ENCODE assay signal across 2 cellular contexts in genomic region chr17:39903158-39903884, GRCh38.
A peak's percentile ranks its signal among the peaks of the same experiment; 100 is the strongest.
TF ChIP-seq lines count a peak whose summit lies in the region.

No MANE protein-coding gene starts in this region.

TF ChIP-seq in GM12878, 131 proteins besides CTCF, POLR2A, EP300 and RAD21:
- TF ChIP-seq SREBF2 (IDR thresholded peaks at IDR 0.05; ENCODE audit: low read length): no peak
- TF ChIP-seq EGR1 (IDR thresholded peaks at IDR 0.05; ENCODE audit: borderline replicate concordance in 1 of 2, low read depth in 2 of 2, low read length in 2 of 2): no peak
- peak; percentile 86 for TF ChIP-seq MEF2B (IDR thresholded peaks at IDR 0.05; ENCODE audit: partially characterized antibody, poor library complexity, severe bottlenecking)
- peak; percentile 55 for TF ChIP-seq IKZF1 (conservative IDR thresholded peaks at IDR 0.05)
- TF ChIP-seq IKZF2 (IDR thresholded peaks at IDR 0.05): peak; percentile 24 to 38; a peak in 3 of 4 replicates
- peak; percentile 21; the same call in 1 of the 2 replicates for TF ChIP-seq RUNX3 (IDR thresholded peaks at IDR 0.05; ENCODE audit: low read length)
- TF ChIP-seq MXI1 (IDR thresholded peaks at IDR 0.05; ENCODE audit: low read depth, low read length): no peak
- TF ChIP-seq SIN3A (IDR thresholded peaks at IDR 0.05; ENCODE audit: low read depth, low read length): no peak

TF ChIP-seq in GM23338, 12 proteins besides CTCF, POLR2A, EP300 and RAD21:
- TF ChIP-seq ZNF331 (CRISPR knock-in tag; IDR thresholded peaks at IDR 0.05; ENCODE audit: low read depth) (no peak), REST (IDR thresholded peaks at IDR 0.05; ENCODE audit: unreplicated experiment) (no peak), JUNB (IDR thresholded peaks at IDR 0.05; ENCODE audit: unreplicated experiment) (no peak)
TF ChIP-seq in GM23338: peak in this region for 0.
